In the genomic region with DNA sequence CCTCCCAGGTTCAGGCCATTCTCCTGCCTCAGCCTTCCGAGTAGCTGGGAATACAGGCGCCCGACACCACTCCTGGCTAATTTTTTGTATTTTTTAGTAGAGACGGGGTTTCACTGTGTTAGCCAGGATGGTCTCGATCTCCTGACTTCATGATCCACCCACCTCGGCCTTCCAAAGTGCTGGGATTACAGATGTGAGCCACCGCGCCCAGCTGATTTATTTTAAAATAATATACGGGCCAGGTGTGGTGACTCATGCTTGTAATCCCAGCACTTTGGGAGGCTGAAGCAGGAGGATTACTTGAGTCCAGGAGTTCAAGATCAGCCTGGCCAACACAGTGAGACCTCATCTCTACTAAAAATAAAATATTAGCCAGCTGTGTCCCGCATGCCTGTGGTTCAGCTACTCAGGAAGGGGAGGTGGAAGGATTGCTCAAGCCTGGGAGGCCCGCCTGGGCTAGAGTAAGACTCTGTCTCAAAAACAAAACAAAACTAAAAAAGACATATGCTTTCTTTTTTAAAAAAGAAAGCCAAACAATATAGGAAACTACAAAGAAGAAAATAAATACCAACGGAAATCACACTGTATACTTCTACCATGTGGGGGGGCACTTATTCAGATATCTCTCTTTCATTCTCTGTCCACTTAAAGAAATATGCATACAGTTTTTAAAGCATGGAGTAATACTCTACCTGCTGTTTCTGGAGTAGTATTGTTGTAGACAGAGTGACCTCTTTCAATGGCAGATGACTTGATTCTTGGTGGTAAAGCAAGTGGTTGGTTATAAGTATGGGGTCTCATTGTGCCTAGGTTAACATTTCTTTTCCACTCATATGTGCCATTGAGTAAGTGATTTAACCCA, we compare ENCODE assay signal across 1 cellular context.
TF ChIP-seq lines count a peak whose summit lies in the region.

No MANE protein-coding gene starts in this region.

TF ChIP-seq in HepG2, 621 proteins besides CTCF, POLR2A, EP300 and RAD21 (continued from another document and continues in another):
- TF ChIP-seq, protein P1, sequence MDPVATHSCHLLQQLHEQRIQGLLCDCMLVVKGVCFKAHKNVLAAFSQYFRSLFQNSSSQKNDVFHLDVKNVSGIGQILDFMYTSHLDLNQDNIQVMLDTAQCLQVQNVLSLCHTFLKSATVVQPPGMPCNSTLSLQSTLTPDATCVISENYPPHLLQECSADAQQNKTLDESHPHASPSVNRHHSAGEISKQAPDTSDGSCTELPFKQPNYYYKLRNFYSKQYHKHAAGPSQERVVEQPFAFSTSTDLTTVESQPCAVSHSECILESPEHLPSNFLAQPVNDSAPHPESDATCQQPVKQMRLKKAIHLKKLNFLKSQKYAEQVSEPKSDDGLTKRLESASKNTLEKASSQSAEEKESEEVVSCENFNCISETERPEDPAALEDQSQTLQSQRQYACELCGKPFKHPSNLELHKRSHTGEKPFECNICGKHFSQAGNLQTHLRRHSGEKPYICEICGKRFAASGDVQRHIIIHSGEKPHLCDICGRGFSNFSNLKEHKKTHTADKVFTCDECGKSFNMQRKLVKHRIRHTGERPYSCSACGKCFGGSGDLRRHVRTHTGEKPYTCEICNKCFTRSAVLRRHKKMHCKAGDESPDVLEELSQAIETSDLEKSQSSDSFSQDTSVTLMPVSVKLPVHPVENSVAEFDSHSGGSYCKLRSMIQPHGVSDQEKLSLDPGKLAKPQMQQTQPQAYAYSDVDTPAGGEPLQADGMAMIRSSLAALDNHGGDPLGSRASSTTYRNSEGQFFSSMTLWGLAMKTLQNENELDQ (CRISPR knock-in tag; IDR thresholded peaks at IDR 0.05; ENCODE audit: borderline replicate concordance): no peak
- TF ChIP-seq, protein P2, sequence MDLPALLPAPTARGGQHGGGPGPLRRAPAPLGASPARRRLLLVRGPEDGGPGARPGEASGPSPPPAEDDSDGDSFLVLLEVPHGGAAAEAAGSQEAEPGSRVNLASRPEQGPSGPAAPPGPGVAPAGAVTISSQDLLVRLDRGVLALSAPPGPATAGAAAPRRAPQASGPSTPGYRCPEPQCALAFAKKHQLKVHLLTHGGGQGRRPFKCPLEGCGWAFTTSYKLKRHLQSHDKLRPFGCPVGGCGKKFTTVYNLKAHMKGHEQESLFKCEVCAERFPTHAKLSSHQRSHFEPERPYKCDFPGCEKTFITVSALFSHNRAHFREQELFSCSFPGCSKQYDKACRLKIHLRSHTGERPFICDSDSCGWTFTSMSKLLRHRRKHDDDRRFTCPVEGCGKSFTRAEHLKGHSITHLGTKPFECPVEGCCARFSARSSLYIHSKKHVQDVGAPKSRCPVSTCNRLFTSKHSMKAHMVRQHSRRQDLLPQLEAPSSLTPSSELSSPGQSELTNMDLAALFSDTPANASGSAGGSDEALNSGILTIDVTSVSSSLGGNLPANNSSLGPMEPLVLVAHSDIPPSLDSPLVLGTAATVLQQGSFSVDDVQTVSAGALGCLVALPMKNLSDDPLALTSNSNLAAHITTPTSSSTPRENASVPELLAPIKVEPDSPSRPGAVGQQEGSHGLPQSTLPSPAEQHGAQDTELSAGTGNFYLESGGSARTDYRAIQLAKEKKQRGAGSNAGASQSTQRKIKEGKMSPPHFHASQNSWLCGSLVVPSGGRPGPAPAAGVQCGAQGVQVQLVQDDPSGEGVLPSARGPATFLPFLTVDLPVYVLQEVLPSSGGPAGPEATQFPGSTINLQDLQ (CRISPR knock-in tag; IDR thresholded peaks at IDR 0.05): no peak
- TF ChIP-seq, protein P3, sequence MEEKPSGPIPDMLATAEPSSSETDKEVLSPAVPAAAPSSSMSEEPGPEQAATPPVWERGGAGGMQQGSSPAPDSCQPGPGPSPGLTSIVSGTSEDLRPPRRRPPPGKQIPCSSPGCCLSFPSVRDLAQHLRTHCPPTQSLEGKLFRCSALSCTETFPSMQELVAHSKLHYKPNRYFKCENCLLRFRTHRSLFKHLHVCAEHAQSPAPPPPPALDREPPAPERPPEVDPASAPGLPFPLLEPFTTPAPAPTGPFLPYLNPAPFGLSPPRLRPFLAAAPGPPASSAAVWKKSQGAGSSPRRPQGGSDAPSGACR (CRISPR knock-in tag; IDR thresholded peaks at IDR 0.05): no peak
- TF ChIP-seq SOX13 (IDR thresholded peaks at IDR 0.05): no peak
- peak in 1 of 2 experiments; percentile 75; a peak in 2 of 4 replicates for TF ChIP-seq SOX13 (CRISPR knock-in tag; conservative IDR thresholded peaks at IDR 0.05 in 1 of 2, IDR thresholded peaks at IDR 0.05 in 1 of 2)
- peak; percentile 73; the same call in 1 of the 2 replicates for TF ChIP-seq GATAD2A (CRISPR knock-in tag; IDR thresholded peaks at IDR 0.05)
- TF ChIP-seq KDM1A (CRISPR knock-in tag; IDR thresholded peaks at IDR 0.05): peak; percentile 99
- TF ChIP-seq, protein P4, sequence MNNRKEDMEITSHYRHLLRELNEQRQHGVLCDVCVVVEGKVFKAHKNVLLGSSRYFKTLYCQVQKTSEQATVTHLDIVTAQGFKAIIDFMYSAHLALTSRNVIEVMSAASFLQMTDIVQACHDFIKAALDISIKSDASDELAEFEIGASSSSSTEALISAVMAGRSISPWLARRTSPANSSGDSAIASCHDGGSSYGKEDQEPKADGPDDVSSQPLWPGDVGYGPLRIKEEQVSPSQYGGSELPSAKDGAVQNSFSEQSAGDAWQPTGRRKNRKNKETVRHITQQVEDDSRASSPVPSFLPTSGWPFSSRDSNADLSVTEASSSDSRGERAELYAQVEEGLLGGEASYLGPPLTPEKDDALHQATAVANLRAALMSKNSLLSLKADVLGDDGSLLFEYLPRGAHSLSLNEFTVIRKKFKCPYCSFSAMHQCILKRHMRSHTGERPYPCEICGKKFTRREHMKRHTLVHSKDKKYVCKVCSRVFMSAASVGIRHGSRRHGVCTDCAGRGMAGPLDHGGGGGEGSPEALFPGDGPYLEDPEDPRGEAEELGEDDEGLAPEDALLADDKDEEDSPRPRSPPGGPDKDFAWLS (CRISPR knock-in tag; IDR thresholded peaks at IDR 0.05; ENCODE audit: borderline replicate concordance): no peak
- TF ChIP-seq KAT8 (CRISPR knock-in tag; IDR thresholded peaks at IDR 0.05): peak; percentile 67; the same call in 1 of the 2 replicates
- peak; percentile 23; the same call in 1 of the 2 replicates for TF ChIP-seq FOXO1 (CRISPR knock-in tag; IDR thresholded peaks at IDR 0.05)
- no peak for TF ChIP-seq ZNF564 (CRISPR knock-in tag; IDR thresholded peaks at IDR 0.05)
- TF ChIP-seq ZEB1 (IDR thresholded peaks at IDR 0.05; ENCODE audit: insufficient replicate concordance, low read depth): no peak
- peak; percentile 8 for TF ChIP-seq CBX1 (IDR thresholded peaks at IDR 0.05; ENCODE audit: low read depth)
- TF ChIP-seq, protein P5, sequence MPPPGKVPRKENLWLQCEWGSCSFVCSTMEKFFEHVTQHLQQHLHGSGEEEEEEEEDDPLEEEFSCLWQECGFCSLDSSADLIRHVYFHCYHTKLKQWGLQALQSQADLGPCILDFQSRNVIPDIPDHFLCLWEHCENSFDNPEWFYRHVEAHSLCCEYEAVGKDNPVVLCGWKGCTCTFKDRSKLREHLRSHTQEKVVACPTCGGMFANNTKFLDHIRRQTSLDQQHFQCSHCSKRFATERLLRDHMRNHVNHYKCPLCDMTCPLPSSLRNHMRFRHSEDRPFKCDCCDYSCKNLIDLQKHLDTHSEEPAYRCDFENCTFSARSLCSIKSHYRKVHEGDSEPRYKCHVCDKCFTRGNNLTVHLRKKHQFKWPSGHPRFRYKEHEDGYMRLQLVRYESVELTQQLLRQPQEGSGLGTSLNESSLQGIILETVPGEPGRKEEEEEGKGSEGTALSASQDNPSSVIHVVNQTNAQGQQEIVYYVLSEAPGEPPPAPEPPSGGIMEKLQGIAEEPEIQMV (CRISPR knock-in tag; IDR thresholded peaks at IDR 0.05; ENCODE audit: low read depth): no peak
- peak; percentile 99 for TF ChIP-seq ZMYM2 (CRISPR knock-in tag; IDR thresholded peaks at IDR 0.05)
- TF ChIP-seq ZNF550 (CRISPR knock-in tag; IDR thresholded peaks at IDR 0.05; ENCODE audit: borderline replicate concordance): no peak
- TF ChIP-seq, protein P6, sequence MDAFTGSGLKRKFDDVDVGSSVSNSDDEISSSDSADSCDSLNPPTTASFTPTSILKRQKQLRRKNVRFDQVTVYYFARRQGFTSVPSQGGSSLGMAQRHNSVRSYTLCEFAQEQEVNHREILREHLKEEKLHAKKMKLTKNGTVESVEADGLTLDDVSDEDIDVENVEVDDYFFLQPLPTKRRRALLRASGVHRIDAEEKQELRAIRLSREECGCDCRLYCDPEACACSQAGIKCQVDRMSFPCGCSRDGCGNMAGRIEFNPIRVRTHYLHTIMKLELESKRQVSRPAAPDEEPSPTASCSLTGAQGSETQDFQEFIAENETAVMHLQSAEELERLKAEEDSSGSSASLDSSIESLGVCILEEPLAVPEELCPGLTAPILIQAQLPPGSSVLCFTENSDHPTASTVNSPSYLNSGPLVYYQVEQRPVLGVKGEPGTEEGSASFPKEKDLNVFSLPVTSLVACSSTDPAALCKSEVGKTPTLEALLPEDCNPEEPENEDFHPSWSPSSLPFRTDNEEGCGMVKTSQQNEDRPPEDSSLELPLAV (CRISPR knock-in tag; conservative IDR thresholded peaks at IDR 0.05; ENCODE audit: low read depth): no peak
- TF ChIP-seq SRSF1 (optimal IDR thresholded peaks at IDR 0.05; ENCODE audit: low read depth, low read length): no peak
- TF ChIP-seq ZNF207 (IDR thresholded peaks at IDR 0.05; ENCODE audit: borderline replicate concordance): no peak
- TF ChIP-seq ZNF543 (CRISPR knock-in tag; IDR thresholded peaks at IDR 0.05): no peak
- TF ChIP-seq, protein P7, sequence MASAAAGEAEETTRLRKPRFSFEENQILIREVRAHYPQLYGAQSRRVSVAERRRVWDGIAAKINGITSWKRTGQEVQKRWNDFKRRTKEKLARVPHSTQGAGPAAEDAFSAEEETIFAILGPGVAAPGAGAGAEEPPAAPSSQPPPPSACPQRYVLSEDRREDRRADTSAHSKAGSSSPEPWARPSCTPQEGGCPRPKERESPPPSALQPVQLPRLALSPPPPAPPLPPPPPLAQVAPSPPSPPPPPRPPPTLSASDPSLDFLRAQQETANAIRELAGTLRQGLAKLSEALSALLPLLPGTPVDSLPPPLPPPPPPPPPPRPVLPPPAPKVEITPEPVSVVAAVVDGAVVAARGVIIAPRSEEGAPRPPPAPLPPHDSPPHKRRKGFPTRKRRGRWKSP (CRISPR knock-in tag; IDR thresholded peaks at IDR 0.05): peak; percentile 66; the same call in 1 of the 2 replicates
- TF ChIP-seq, protein P8, sequence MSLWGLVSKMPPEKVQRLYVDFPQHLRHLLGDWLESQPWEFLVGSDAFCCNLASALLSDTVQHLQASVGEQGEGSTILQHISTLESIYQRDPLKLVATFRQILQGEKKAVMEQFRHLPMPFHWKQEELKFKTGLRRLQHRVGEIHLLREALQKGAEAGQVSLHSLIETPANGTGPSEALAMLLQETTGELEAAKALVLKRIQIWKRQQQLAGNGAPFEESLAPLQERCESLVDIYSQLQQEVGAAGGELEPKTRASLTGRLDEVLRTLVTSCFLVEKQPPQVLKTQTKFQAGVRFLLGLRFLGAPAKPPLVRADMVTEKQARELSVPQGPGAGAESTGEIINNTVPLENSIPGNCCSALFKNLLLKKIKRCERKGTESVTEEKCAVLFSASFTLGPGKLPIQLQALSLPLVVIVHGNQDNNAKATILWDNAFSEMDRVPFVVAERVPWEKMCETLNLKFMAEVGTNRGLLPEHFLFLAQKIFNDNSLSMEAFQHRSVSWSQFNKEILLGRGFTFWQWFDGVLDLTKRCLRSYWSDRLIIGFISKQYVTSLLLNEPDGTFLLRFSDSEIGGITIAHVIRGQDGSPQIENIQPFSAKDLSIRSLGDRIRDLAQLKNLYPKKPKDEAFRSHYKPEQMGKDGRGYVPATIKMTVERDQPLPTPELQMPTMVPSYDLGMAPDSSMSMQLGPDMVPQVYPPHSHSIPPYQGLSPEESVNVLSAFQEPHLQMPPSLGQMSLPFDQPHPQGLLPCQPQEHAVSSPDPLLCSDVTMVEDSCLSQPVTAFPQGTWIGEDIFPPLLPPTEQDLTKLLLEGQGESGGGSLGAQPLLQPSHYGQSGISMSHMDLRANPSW (CRISPR knock-in tag; IDR thresholded peaks at IDR 0.05; ENCODE audit: borderline replicate concordance): no peak
- TF ChIP-seq ARNT (IDR thresholded peaks at IDR 0.05): no peak
- peak; percentile 73 for TF ChIP-seq TEAD3 (CRISPR knock-in tag; optimal IDR thresholded peaks at IDR 0.05; ENCODE audit: borderline replicate concordance)
- TF ChIP-seq SP5 (CRISPR knock-in tag; IDR thresholded peaks at IDR 0.05; ENCODE audit: borderline replicate concordance, low read depth): 0 out of 2 replicates have a peak, but pooled peaks have one; percentile 41
- TF ChIP-seq ZNF30 (CRISPR knock-in tag; IDR thresholded peaks at IDR 0.05): no peak
- no peak for TF ChIP-seq XRCC5 (optimal IDR thresholded peaks at IDR 0.05; ENCODE audit: low read length)
- no peak for TF ChIP-seq AKAP8 (CRISPR knock-in tag; IDR thresholded peaks at IDR 0.05)
- TF ChIP-seq ZBTB7B (CRISPR knock-in tag; IDR thresholded peaks at IDR 0.05): peak; percentile 77
- no peak for TF ChIP-seq RBM22 (optimal IDR thresholded peaks at IDR 0.05; ENCODE audit: low read length)
- no peak for TF ChIP-seq SP2 (CRISPR knock-in tag; IDR thresholded peaks at IDR 0.05)
- peak; percentile 64 for TF ChIP-seq PRPF4 (IDR thresholded peaks at IDR 0.05; ENCODE audit: low read depth, low read length, poor library complexity, severe bottlenecking)
- TF ChIP-seq, protein P9, sequence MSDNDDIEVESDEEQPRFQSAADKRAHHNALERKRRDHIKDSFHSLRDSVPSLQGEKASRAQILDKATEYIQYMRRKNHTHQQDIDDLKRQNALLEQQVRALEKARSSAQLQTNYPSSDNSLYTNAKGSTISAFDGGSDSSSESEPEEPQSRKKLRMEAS (IDR thresholded peaks at IDR 0.05): peak; percentile 50
- TF ChIP-seq, protein P10, sequence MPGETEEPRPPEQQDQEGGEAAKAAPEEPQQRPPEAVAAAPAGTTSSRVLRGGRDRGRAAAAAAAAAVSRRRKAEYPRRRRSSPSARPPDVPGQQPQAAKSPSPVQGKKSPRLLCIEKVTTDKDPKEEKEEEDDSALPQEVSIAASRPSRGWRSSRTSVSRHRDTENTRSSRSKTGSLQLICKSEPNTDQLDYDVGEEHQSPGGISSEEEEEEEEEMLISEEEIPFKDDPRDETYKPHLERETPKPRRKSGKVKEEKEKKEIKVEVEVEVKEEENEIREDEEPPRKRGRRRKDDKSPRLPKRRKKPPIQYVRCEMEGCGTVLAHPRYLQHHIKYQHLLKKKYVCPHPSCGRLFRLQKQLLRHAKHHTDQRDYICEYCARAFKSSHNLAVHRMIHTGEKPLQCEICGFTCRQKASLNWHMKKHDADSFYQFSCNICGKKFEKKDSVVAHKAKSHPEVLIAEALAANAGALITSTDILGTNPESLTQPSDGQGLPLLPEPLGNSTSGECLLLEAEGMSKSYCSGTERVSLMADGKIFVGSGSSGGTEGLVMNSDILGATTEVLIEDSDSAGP (CRISPR knock-in tag; IDR thresholded peaks at IDR 0.05; ENCODE audit: borderline replicate concordance): peak; percentile 89
- TF ChIP-seq ZNF432 (CRISPR knock-in tag; IDR thresholded peaks at IDR 0.05; ENCODE audit: borderline replicate concordance): no peak
- TF ChIP-seq, protein P11, sequence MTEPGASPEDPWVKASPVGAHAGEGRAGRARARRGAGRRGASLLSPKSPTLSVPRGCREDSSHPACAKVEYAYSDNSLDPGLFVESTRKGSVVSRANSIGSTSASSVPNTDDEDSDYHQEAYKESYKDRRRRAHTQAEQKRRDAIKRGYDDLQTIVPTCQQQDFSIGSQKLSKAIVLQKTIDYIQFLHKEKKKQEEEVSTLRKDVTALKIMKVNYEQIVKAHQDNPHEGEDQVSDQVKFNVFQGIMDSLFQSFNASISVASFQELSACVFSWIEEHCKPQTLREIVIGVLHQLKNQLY (CRISPR knock-in tag; IDR thresholded peaks at IDR 0.05): no peak
- TF ChIP-seq PLRG1 (conservative IDR thresholded peaks at IDR 0.05): no peak
- TF ChIP-seq SIN3A (IDR thresholded peaks at IDR 0.05; ENCODE audit: borderline replicate concordance, low read depth, low read length): peak; percentile 72; the same call in 1 of the 2 replicates
- TF ChIP-seq ZNF615 (CRISPR knock-in tag; IDR thresholded peaks at IDR 0.05; ENCODE audit: borderline replicate concordance): no peak
- TF ChIP-seq HNRNPLL (IDR thresholded peaks at IDR 0.05; ENCODE audit: low read depth, low read length, poor library complexity, severe bottlenecking): no peak
